Comparison of ENCODE assay signal across 11 cellular contexts in genomic region chr13:32047796-32048195, GRCh38. TPM values are rescaled to one million over a fixed set of nuclear protein-coding genes. Genes with fewer than 3 reads are reported as not detected.
DNase-seq lines count a peak whose midpoint lies in the region; FAIRE-seq and TF ChIP-seq lines count a peak whose summit lies in the region.
"Had no signal": no experiment of that assay in that cellular context is flagged by ENCODE, and none has a peak within 500 bp of the region (broad histone marks: within the 10 kb centered on the region; RNA-seq: fewer than 3 reads in every experiment).

No MANE protein-coding gene starts in this region.

- no peaks in the 10 kb centered on the region for H3K27me3 ChIP-seq in CD4-positive, alpha-beta memory T cell (ENCODE audit: insufficient read depth, low read length)
- H3K27me3 ChIP-seq: gastroesophageal sphincter had no signal

- CTCF ChIA-PET in CD4-positive, alpha-beta memory T cell (lab: Charles Lee; ENCODE audit: partially characterized antibody): interaction anchor here (1.0 to 2.6 kb wide), 4 partner anchors 9 to 138 kb away, joined by 3 to 9 read pairs (median 6); partner anchors contain the start of gene FRY

- H3K9me3 Mint-ChIP-seq in CD4-positive, alpha-beta memory T cell: peaks cover 0 to 2% (median 0%) of the 10 kb centered on the region in 8 donors
- H3K9me3 Mint-ChIP-seq in nephron: no peaks in the 10 kb centered on the region
- H3K9me3 Mint-ChIP-seq: endodermal cell had no signal

- peak overlapping the region in 2 of 7 donors; percentile 31 to 35 for H3K27ac Mint-ChIP-seq in CD4-positive, alpha-beta memory T cell
- peak overlapping the region; percentile 29 to 84 (median 35) for H3K27ac Mint-ChIP-seq in nephron
- H3K27ac Mint-ChIP-seq: endodermal cell had no signal

- H3K36me3 Mint-ChIP-seq in CD4-positive, alpha-beta memory T cell: peaks cover 0 to 6% of the 10 kb centered on the region in 2 donors
- H3K36me3 Mint-ChIP-seq in nephron (ENCODE audit: low read depth): no peaks in the 10 kb centered on the region

- DNase-seq in CD4-positive, alpha-beta memory T cell: peak in 1 of 5 donors; percentile 7
- DNase-seq in GM19239 (ENCODE audit: insufficient read length, low spot score) (no peak), NOMO-1 treated with DMSO at 0.1 percent for 48 hours (lab: John Stamatoyannopoulos, UW; ENCODE audit: unreplicated experiment) (peak; percentile 77), NCI-H345 treated with DMSO at 0.1 percent for 48 hours (lab: John Stamatoyannopoulos, UW; ENCODE audit: unreplicated experiment) (no peak), SW480 (ENCODE audit: low spot score) (no peak), amniotic stem cell (lab: John Stamatoyannopoulos, UW) (no peak)
- DNase-seq: activated T-cell treated with anti-CD3 and anti-CD28 coated beads for 4 hours, endodermal cell, islet precursor cell had no signal

- H3K36me3 ChIP-seq in CD4-positive, alpha-beta memory T cell (ENCODE audit: insufficient read depth, low read length): no peaks in the 10 kb centered on the region
- H3K36me3 ChIP-seq: gastroesophageal sphincter had no signal

- FAIRE-seq in GM19239 (lab: Jason Lieb, UNC): peak; percentile 4

- H3K27ac ChIP-seq in CD4-positive, alpha-beta memory T cell (ENCODE audit: low read depth, low read length): no peak overlapping the region
- H3K27ac ChIP-seq: gastroesophageal sphincter had no signal

- no peaks in the 10 kb centered on the region for H3K9me3 ChIP-seq in CD4-positive, alpha-beta memory T cell (ENCODE audit: control insufficient read depth in 1 of 2, low read length in 2 of 2)
- H3K9me3 ChIP-seq: gastroesophageal sphincter had no signal

- H3K4me3 ChIP-seq in CD4-positive, alpha-beta memory T cell (ENCODE audit: low read length in 2 of 2): no peak overlapping the region
- H3K4me3 ChIP-seq: gastroesophageal sphincter had no signal

- H3K27me3 Mint-ChIP-seq in CD4-positive, alpha-beta memory T cell: no peaks in the 10 kb centered on the region
- H3K27me3 Mint-ChIP-seq in nephron (ENCODE audit: low read depth): no peaks in the 10 kb centered on the region

- H3K4me1 Mint-ChIP-seq in CD4-positive, alpha-beta memory T cell: peaks cover 17 to 45% (median 32%) of the 10 kb centered on the region in 4 donors
- peaks cover 36% of the 10 kb centered on the region for H3K4me1 Mint-ChIP-seq in nephron

- intact Hi-C loops in CD4-positive, alpha-beta memory T cell (cut with micrococcal nuclease): loop anchor here (2.0 kb wide), 1 partner anchor 17 kb away; the partner anchor contains the start of gene FRY

- POLR2A ChIA-PET in CD4-positive, alpha-beta memory T cell (lab: Charles Lee; ENCODE audit: partially characterized antibody): interaction anchor here (2.0 kb wide), 1 partner anchor 16 kb away, joined by 12 read pairs; the partner anchor contains the start of gene FRY

- no peak for TF ChIP-seq CTCF in nephron (IDR thresholded peaks at IDR 0.05; ENCODE audit: unreplicated experiment in 3 of 3)

- H3K4me3 Mint-ChIP-seq in CD4-positive, alpha-beta memory T cell: peak overlapping the region in 7 of 8 donors; percentile 1 to 61 (median 48)
- no peak overlapping the region for H3K4me3 Mint-ChIP-seq in nephron
- H3K4me3 Mint-ChIP-seq: endodermal cell had no signal

- H3K4me1 ChIP-seq in CD4-positive, alpha-beta memory T cell (ENCODE audit: insufficient read depth, low read length): peaks cover 25% of the 10 kb centered on the region

RNA-seq across cellular contexts. Expression of gene FRY, which starts 16.2 kb away (rescaled TPM):
- total RNA-seq in CD4-positive, alpha-beta memory T cell: 10 to 100 TPM; 15.8 to 19.2 TPM
- 1 to 10 TPM; 2.3 to 7.7 TPM for polyA plus RNA-seq in CD4-positive, alpha-beta memory T cell

Comparison
In these comparisons a context has a peak if more than half of its experiments do, and no peak if none do; other contexts are left out.
1. H3K4me3 Mint-ChIP-seq: peak in CD4-positive, alpha-beta memory T cell (7 of 8); none in nephron (0 of 3).